24 cellular contexts compared by ENCODE assay signal in genomic region chr6:60952500-60952899, GRCh38.
"Had no signal": no experiment of that assay in that cellular context is flagged by ENCODE, and none has a peak within 500 bp of the region (broad histone marks: within the 10 kb centered on the region; RNA-seq: fewer than 3 reads in every experiment).

No MANE protein-coding gene starts in this region.

- ATAC-seq: gastroesophageal sphincter; heart left ventricle; left cardiac atrium; left lung; naive thymus-derived CD8-positive, alpha-beta T cell; psoas muscle; right cardiac atrium; stimulated activated naive B cell treated with anti-CD40 and anti-IgM and Interleukin-4, amounts not matched to agents 10 μg/mL and 1 μg/mL and 100 μg/mL, for 72 hours; upper lobe of right lung had no signal

- H3K9me3 ChIP-seq: gastroesophageal sphincter, heart left ventricle, psoas muscle, sigmoid colon, thoracic aorta, tibial nerve, upper lobe of right lung, uterus had no signal

- H3K4me1 ChIP-seq: gastroesophageal sphincter, heart left ventricle, left lung, psoas muscle, sigmoid colon, spleen, tibial nerve, upper lobe of right lung, uterus had no signal

- H3K4me3 ChIP-seq: coronary artery, gastroesophageal sphincter, heart left ventricle, hepatocyte, left lung, psoas muscle, sigmoid colon, spleen, thoracic aorta, tibial nerve, upper lobe of right lung, uterus had no signal

- H3K27ac ChIP-seq: coronary artery, gastroesophageal sphincter, heart left ventricle, hepatocyte, left lung, psoas muscle, sigmoid colon, spleen, thoracic aorta, tibial nerve, upper lobe of right lung, uterus had no signal

- DNase-seq: dermis blood vessel endothelial cell; effector memory CD4-positive, alpha-beta T cell; foreskin fibroblast; heart left ventricle; left cardiac atrium; left lung; mesendoderm; naive thymus-derived CD8-positive, alpha-beta T cell; nephron progenitor cell; nucleus accumbens; posterior cingulate gyrus; psoas muscle; right cardiac atrium; sigmoid colon; spleen; stimulated activated CD4-positive, alpha-beta T cell treated with anti-CD3 and anti-CD28 coated beads, Interleukin-2, amount 100 ng/mL, for 48 hours; stimulated activated naive B cell treated with anti-CD40 and anti-IgM and Interleukin-4, amounts not matched to agents 10 μg/mL and 1 μg/mL and 100 μg/mL, for 72 hours; upper lobe of right lung; uterus had no signal

- H3K27me3 ChIP-seq: gastroesophageal sphincter, heart left ventricle, hepatocyte, left lung, sigmoid colon, spleen, tibial nerve, upper lobe of right lung, uterus had no signal

- H3K79me2 ChIP-seq: hepatocyte had no signal

- H2AFZ ChIP-seq: hepatocyte had no signal

- H3K4me2 ChIP-seq: hepatocyte had no signal

- H3K36me3 ChIP-seq: gastroesophageal sphincter, heart left ventricle, left lung, sigmoid colon, spleen, thoracic aorta, tibial nerve, upper lobe of right lung, uterus had no signal
